In genomic region chr14:86646688-86647687, GRCh38 we compare ENCODE assay signal across 13 cellular contexts.
DNase-seq lines count a peak whose midpoint lies in the region; ATAC-seq and TF ChIP-seq lines count a peak whose summit lies in the region.
"Had no signal": no experiment of that assay in that cellular context is flagged by ENCODE, and none has a peak within 500 bp of the region (broad histone marks: within the 10 kb centered on the region; RNA-seq: fewer than 3 reads in every experiment).

No MANE protein-coding gene starts in this region.

- H3K9ac ChIP-seq in DND-41 (ENCODE audit: low read depth, low read length): no peak overlapping the region

- H4K20me1 ChIP-seq in DND-41 (ENCODE audit: insufficient read depth, low read length): no peaks in the 10 kb centered on the region

- no peaks in the 10 kb centered on the region for H3K4me1 ChIP-seq in DND-41 (ENCODE audit: insufficient read depth, low read length)
- H3K4me1 ChIP-seq: lower lobe of right lung, prostate gland, upper lobe of left lung had no signal

- no peak overlapping the region for H3K27ac ChIP-seq in DND-41 (ENCODE audit: low read length)
- H3K27ac ChIP-seq: lower lobe of right lung, prostate gland, upper lobe of left lung had no signal

- no peaks in the 10 kb centered on the region for H3K27me3 ChIP-seq in DND-41 (ENCODE audit: insufficient read depth, low read length, poor library complexity)
- H3K27me3 ChIP-seq: upper lobe of left lung had no signal

- no peak overlapping the region for H3K4me3 Mint-ChIP-seq in glutamatergic neuron (ENCODE audit: unreplicated experiment)
- no peak overlapping the region for H3K4me3 Mint-ChIP-seq in activated T-cell treated with anti-CD3 and anti-CD28 coated beads, Interleukin-2, amount 50 U/mL, for 72 hours
- H3K4me3 Mint-ChIP-seq: activated CD8-positive, alpha-beta memory T cell treated with anti-CD3 and anti-CD28 coated beads, Interleukin-2, amount 10 ng/mL, durations not matched to agents 7 days and 5 days; T-cell had no signal

- TF ChIP-seq CTCF in DND-41 (IDR thresholded peaks at IDR 0.05; ENCODE audit: borderline replicate concordance, extremely low read depth, low read length, poor library complexity, severe bottlenecking): peak; percentile 50
- peak; percentile 41 for TF ChIP-seq CTCF in glutamatergic neuron (IDR thresholded peaks at IDR 0.05; ENCODE audit: partially characterized antibody, unreplicated experiment)

- H3K4me1 Mint-ChIP-seq in glutamatergic neuron (ENCODE audit: low read depth, unreplicated experiment): peaks cover 2% of the 10 kb centered on the region
- no peaks in the 10 kb centered on the region for H3K4me1 Mint-ChIP-seq in activated T-cell treated with anti-CD3 and anti-CD28 coated beads, Interleukin-2, amount 50 U/mL, for 72 hours (ENCODE audit: low read depth)
- H3K4me1 Mint-ChIP-seq: activated CD8-positive, alpha-beta memory T cell treated with anti-CD3 and anti-CD28 coated beads, Interleukin-2, amount 10 ng/mL, durations not matched to agents 7 days and 5 days; T-cell had no signal

- H3K9me3 Mint-ChIP-seq in glutamatergic neuron (ENCODE audit: unreplicated experiment): peaks cover 2% of the 10 kb centered on the region
- peaks cover 0 to 8% of the 10 kb centered on the region in 2 donors for H3K9me3 Mint-ChIP-seq in activated T-cell treated with anti-CD3 and anti-CD28 coated beads, Interleukin-2, amount 50 U/mL, for 72 hours

- H3K4me2 ChIP-seq in DND-41 (ENCODE audit: insufficient read depth, low read length): no peak overlapping the region

- H3K9me3 ChIP-seq in DND-41 (ENCODE audit: insufficient read depth, low read length, severe bottlenecking): peaks cover 14% of the 10 kb centered on the region
- H3K9me3 ChIP-seq: lower lobe of right lung, prostate gland, upper lobe of left lung had no signal

- H3K79me2 ChIP-seq in DND-41 (ENCODE audit: insufficient read depth, low read length): no peaks in the 10 kb centered on the region

- peaks cover 19% of the 10 kb centered on the region for H3K36me3 Mint-ChIP-seq in glutamatergic neuron (ENCODE audit: unreplicated experiment)
- no peaks in the 10 kb centered on the region for H3K36me3 Mint-ChIP-seq in activated T-cell treated with anti-CD3 and anti-CD28 coated beads, Interleukin-2, amount 50 U/mL, for 72 hours (ENCODE audit: insufficient read depth in 2 of 2)
- H3K36me3 Mint-ChIP-seq: T-cell had no signal

- no peak overlapping the region for H3K4me3 ChIP-seq in DND-41 (ENCODE audit: low read depth in 1 of 2, low read length in 2 of 2)
- H3K4me3 ChIP-seq: lower lobe of right lung, prostate gland, upper lobe of left lung had no signal

- ATAC-seq in DND-41 (ENCODE audit: insufficient read depth, low read depth): peak; percentile 35; the same call in 2 of the 3 replicates
- no peak for ATAC-seq in activated T-cell treated with anti-CD3 and anti-CD28 coated beads, Interleukin-2, amount 50 U/mL, for 72 hours (replicated peaks in 1 of 2)
- ATAC-seq in GM18505 (IDR thresholded peaks at IDR 0.05; ENCODE audit: unreplicated experiment): no peak
- ATAC-seq: activated CD8-positive, alpha-beta memory T cell treated with anti-CD3 and anti-CD28 coated beads, Interleukin-2, amount 10 ng/mL, durations not matched to agents 7 days and 5 days; lower lobe of right lung; T-cell had no signal

- no peak for TF ChIP-seq POLR2A in GM18505 (IDR thresholded peaks at IDR 0.05; ENCODE audit: borderline replicate concordance, extremely low read depth, insufficient read depth, insufficient read length)

- H3K27ac Mint-ChIP-seq in glutamatergic neuron (ENCODE audit: unreplicated experiment): no peak overlapping the region
- no peak overlapping the region for H3K27ac Mint-ChIP-seq in activated T-cell treated with anti-CD3 and anti-CD28 coated beads, Interleukin-2, amount 50 U/mL, for 72 hours
- H3K27ac Mint-ChIP-seq: activated CD8-positive, alpha-beta memory T cell treated with anti-CD3 and anti-CD28 coated beads, Interleukin-2, amount 10 ng/mL, durations not matched to agents 7 days and 5 days; T-cell had no signal

- H2AFZ ChIP-seq in DND-41 (ENCODE audit: low read depth, low read length): no peak overlapping the region

- in situ Hi-C loops in SK-MEL-5 (cut with HindIII; ENCODE audit: low pct_unique_long_range_greater_than_20kb, low sequenced_read_pairs): no loop called here

- H3K27me3 Mint-ChIP-seq in glutamatergic neuron (ENCODE audit: unreplicated experiment): no peaks in the 10 kb centered on the region
- no peaks in the 10 kb centered on the region for H3K27me3 Mint-ChIP-seq in activated T-cell treated with anti-CD3 and anti-CD28 coated beads, Interleukin-2, amount 50 U/mL, for 72 hours (ENCODE audit: low read depth)
- H3K27me3 Mint-ChIP-seq: activated CD8-positive, alpha-beta memory T cell treated with anti-CD3 and anti-CD28 coated beads, Interleukin-2, amount 10 ng/mL, durations not matched to agents 7 days and 5 days; T-cell had no signal

- DNase-seq in DND-41: peak; percentile 11
- DNase-seq in HT1080 (ENCODE audit: low read depth): peak; percentile 12
- DNase-seq in SK-MEL-5 (ENCODE audit: low read depth, low spot score): peak; percentile 22
- DNase-seq in glutamatergic neuron: no peak
- no peak for DNase-seq in cerebellar nuclear complex (lab: John Stamatoyannopoulos, UW)
- no peak for DNase-seq in activated T-cell treated with anti-CD3 and anti-CD28 coated beads, Interleukin-2, amount 50 U/mL, for 72 hours
- no peak for DNase-seq in stimulated activated CD4-positive, alpha-beta T cell treated with anti-CD3 and anti-CD28 coated beads, Interleukin-4, amount 100 ng/mL, for 4 hours
- DNase-seq: activated CD8-positive, alpha-beta memory T cell treated with anti-CD3 and anti-CD28 coated beads, Interleukin-2, amount 10 ng/mL, durations not matched to agents 7 days and 5 days; lower lobe of right lung; T-cell had no signal

- H3K36me3 ChIP-seq in DND-41 (ENCODE audit: insufficient read depth, low read length): no peaks in the 10 kb centered on the region
- H3K36me3 ChIP-seq: lower lobe of right lung, prostate gland, upper lobe of left lung had no signal

Comparison
In these comparisons a context has a peak if more than half of its experiments do, and no peak if none do; other contexts are left out.
1. DNase-seq: peak in DND-41 (single experiment), HT1080 (single experiment) and SK-MEL-5 (single experiment); none in glutamatergic neuron (single experiment), cerebellar nuclear complex (0 of 2), activated T-cell treated with anti-CD3 and anti-CD28 coated beads, Interleukin-2, amount 50 U/mL, for 72 hours (0 of 2) and stimulated activated CD4-positive, alpha-beta T cell treated with anti-CD3 and anti-CD28 coated beads, Interleukin-4, amount 100 ng/mL, for 4 hours (0 of 2).